In genomic region chr1:16896316-16897065, GRCh38 we compare ENCODE assay signal across 9 cellular contexts. TPM values are rescaled to one million over a fixed set of nuclear protein-coding genes. Genes with fewer than 3 reads are reported as not detected.
A peak's percentile ranks its signal among the peaks of the same experiment; 100 is the strongest.
DNase-seq lines count a peak whose midpoint lies in the region; ATAC-seq and TF ChIP-seq lines count a peak whose summit lies in the region.
"Not testable (repeated sequence)": the region's sequence is repeated elsewhere in the genome, so short reads cannot be mapped to it uniquely, and the experiment has no call there.
"Had no signal": no experiment of that assay in that cellular context is flagged by ENCODE, and none has a peak within 500 bp of the region (broad histone marks: within the 10 kb centered on the region; RNA-seq: fewer than 3 reads in every experiment).

No MANE protein-coding gene starts in this region.

- peak overlapping the region; percentile 18; the same call in 1 of the 2 replicates for H3K4me3 ChIP-seq in AG04450 (ENCODE audit: low read depth, low read length)
- H3K4me3 ChIP-seq in Loucy (ENCODE audit: low read length, poor library complexity, severe bottlenecking) = peak overlapping the region; percentile 76
- peak overlapping the region; percentile 7 to 40 (median 16) for H3K4me3 ChIP-seq in Peyer's patch
- not testable (repeated sequence) for H3K4me3 ChIP-seq in liver (ENCODE audit: low read depth in 1 of 3, low read length in 3 of 3)

- 22% methylated on average over 23 of the region's 24 CpGs for WGBS in liver

- H3K79me2 ChIP-seq in Loucy (ENCODE audit: insufficient read depth, low read length) = not testable (repeated sequence)

- H4K20me1 ChIP-seq in Loucy (ENCODE audit: insufficient read depth, low read length, poor library complexity, severe bottlenecking) = not testable (repeated sequence)

- H3F3A ChIP-seq in Loucy (ENCODE audit: low read depth) = not testable (repeated sequence)

- not testable (repeated sequence) for H3K9me3 ChIP-seq in AG04450 (ENCODE audit: control insufficient read depth, insufficient read depth, low read length); Loucy (ENCODE audit: insufficient read depth, low read depth, low read length); Peyer's patch; liver (ENCODE audit: control insufficient read depth in 4 of 4, low read length in 3 of 4)

- peak overlapping the region; percentile 79 for H3K9ac ChIP-seq in Loucy (ENCODE audit: low read depth, low read length, poor library complexity, severe bottlenecking)
- H3K9ac ChIP-seq in liver (ENCODE audit: low read depth in 1 of 2, low read length in 2 of 2) = peak overlapping the region in 1 of 2 donors; percentile 38

- peak overlapping the region; percentile 73 for H3K4me2 ChIP-seq in Loucy (ENCODE audit: low read depth, low read length, poor library complexity, severe bottlenecking)

- not testable (repeated sequence) for H2AFZ ChIP-seq in Loucy (ENCODE audit: low read length)

- peak; percentile 14 for ATAC-seq in GM19035 (IDR thresholded peaks at IDR 0.05; ENCODE audit: unreplicated experiment)

- H3K27ac ChIP-seq in AG04450 (ENCODE audit: low read depth, low read length) = peak overlapping the region; percentile 61
- peak overlapping the region; percentile 76 to 97 (median 80) for H3K27ac ChIP-seq in Peyer's patch
- H3K27ac ChIP-seq in liver (ENCODE audit: low read depth in 1 of 2, low read length in 2 of 2) = peak overlapping the region; percentile 68 to 71

- TF ChIP-seq CTCF in AG04450 (IDR thresholded peaks at IDR 0.05; ENCODE audit: low read depth, low read length); Loucy (conservative IDR thresholded peaks at IDR 0.05; ENCODE audit: low read length); Peyer's patch (IDR thresholded peaks at IDR 0.05); liver (IDR thresholded peaks at IDR 0.05; ENCODE audit: low read depth, low read length, missing input control): not testable (repeated sequence)

- CTCF ChIA-PET in AG04450 (lab: Charles Lee) = not testable (repeated sequence)

- H3K36me3 ChIP-seq in Loucy (ENCODE audit: insufficient read depth, low read length); Peyer's patch; liver (ENCODE audit: control insufficient read depth in 4 of 4, insufficient read depth in 3 of 4, low read depth in 1 of 4, low read length in 3 of 4): not testable (repeated sequence)

- not testable (repeated sequence) for H3K27me3 ChIP-seq in AG04450 (ENCODE audit: control insufficient read depth, insufficient read depth, low read length); Loucy (ENCODE audit: insufficient read depth, low read length, poor library complexity, severe bottlenecking); Peyer's patch; liver (ENCODE audit: control insufficient read depth in 4 of 4, insufficient read depth in 4 of 4, low read length in 3 of 4)

- peak; percentile 93 for DNase-seq in AG04450 (ENCODE audit: low read depth, low spot score)
- DNase-seq in Peyer's patch = peak in 1 of 3 donors; percentile 76
- peak; percentile 39 to 62 for DNase-seq in activated CD8-positive, alpha-beta memory T cell treated with anti-CD3 and anti-CD28 coated beads for 4 hours (ENCODE audit: low read depth in 2 of 2)
- peak; percentile 35 for DNase-seq in dedifferentiated amniotic fluid mesenchymal stem cell (ENCODE audit: extremely low spot score)
- peak; percentile 56 to 78 for DNase-seq in stimulated activated CD4-positive, alpha-beta T cell treated with anti-CD3 and anti-CD28 coated beads, Interleukin-15, amount 100 ng/mL, for 48 hours (ENCODE audit: low read depth in 2 of 2)

- not testable (repeated sequence) for H3K9me2 ChIP-seq in Loucy (replicated peaks; ENCODE audit: low read depth, low read length)

- H3K4me1 ChIP-seq in Loucy (ENCODE audit: insufficient read depth, low read length, poor library complexity, severe bottlenecking) = peaks cover 25% of the 10 kb centered on the region
- peaks cover 0 to 11% (median 4%) of the 10 kb centered on the region in 4 donors for H3K4me1 ChIP-seq in Peyer's patch
- peaks cover 0 to 16% (median 7%) of the 10 kb centered on the region in 4 donors for H3K4me1 ChIP-seq in liver (ENCODE audit: control insufficient read depth in 4 of 4, insufficient read depth in 4 of 4, low read length in 3 of 4)

- TF ChIP-seq RAD21 in liver (IDR thresholded peaks at IDR 0.05) = not testable (repeated sequence)

- POLR2A ChIA-PET in AG04450 (lab: Yijun Ruan, JAX) = interaction anchor here (0.7 to 2.5 kb wide), 5 partner anchors 9 to 383 kb away, joined by 3 to 31 read pairs (median 5); partner anchors contain the start of genes CROCC and RNU1-1

- not testable (repeated sequence) for TF ChIP-seq POLR2A in Peyer's patch (IDR thresholded peaks at IDR 0.05)

RNA-seq across cellular contexts. Expression of gene RNU1-2, which starts 0.7 kb away (rescaled TPM):
- under 0.01 TPM in 1 of 2 replicates, not detected in the other for polyA plus RNA-seq in AG04450 (2011; rRNA removed)
- polyA minus RNA-seq in AG04450 (2011; rRNA and poly(A)+ RNA removed) = 32,191 and 46,154 TPM in 2 replicates
- total RNA-seq in Peyer's patch = under 1 TPM; under 0.01 TPM
- under 1 TPM; under 0.01 TPM for total RNA-seq in liver
- polyA plus RNA-seq in liver = 10 to 100 TPM in 1 of 2 donors, not detected in 1; 16.7 TPM
- polyA plus RNA-seq: aorta had no signal

RNA-seq across cellular contexts. Expression of gene CROCC, which starts 25.2 kb away (rescaled TPM):
- polyA plus RNA-seq in AG04450 (2011; rRNA removed) (3.9 and 4.2 TPM in 2 replicates), liver (1 to 10 TPM; 2.9 to 3.9 TPM)
- 4.3 and 5.7 TPM in 2 replicates for polyA minus RNA-seq in AG04450 (2011; rRNA and poly(A)+ RNA removed)
- total RNA-seq in Peyer's patch (100 to 1,000 TPM in 1 of 4 donors, 10 to 100 TPM in 3; 14.7 to 298 (median 45.1) TPM), liver (1 to 10 TPM; 6.3 to 8.3 TPM)
